Comparison of ENCODE assay signal across 7 cellular contexts in genomic region chr1:224029286-224030025, GRCh38.
A peak's percentile ranks its signal among the peaks of the same experiment; 100 is the strongest.
DNase-seq lines count a peak whose midpoint lies in the region; ATAC-seq and TF ChIP-seq lines count a peak whose summit lies in the region.
"Not testable (repeated sequence)": the region's sequence is repeated elsewhere in the genome, so short reads cannot be mapped to it uniquely, and the experiment has no call there.

No MANE protein-coding gene starts in this region.

- in situ Hi-C loops in Panc1 (cut with HindIII; ENCODE audit: low pct_unique_long_range_greater_than_20kb, low sequenced_read_pairs): not testable (repeated sequence)

- not testable (repeated sequence) for H3K9ac ChIP-seq in HCT116 (ENCODE audit: low read length)

- not testable (repeated sequence) for H3K4me2 ChIP-seq in HCT116 (ENCODE audit: low read length)

- intact Hi-C loops in HCT116 (cut with micrococcal nuclease); Panc1 (cut with micrococcal nuclease; ENCODE audit: unreplicated experiment): not testable (repeated sequence)

- RAD21 ChIA-PET in HCT116 (lab: Charles Lee; ENCODE audit: low non-redundant PET in 1 of 2, low total read pairs in 2 of 2, uncharacterized antibody in 2 of 2, unreplicated experiment in 2 of 2): not testable (repeated sequence)

- not testable (repeated sequence) for H3K9me3 ChIP-seq in HCT116 (ENCODE audit: control insufficient read depth in 1 of 2, insufficient read depth in 1 of 2, low read depth in 1 of 2, low read length in 2 of 2); Panc1 (ENCODE audit: control insufficient read depth, insufficient read depth, low read depth, low read length)

- BruUV-seq in HCT116 (replicated peaks; lab: Mats Ljungman, UMichigan); Panc1 (replicated peaks; lab: Mats Ljungman, UMichigan): not testable (repeated sequence)

- not testable (repeated sequence) for TF ChIP-seq RAD21 in HCT116 (IDR thresholded peaks at IDR 0.05; ENCODE audit: low read depth)

- not testable (repeated sequence) for H4K20me1 ChIP-seq in HCT116 (ENCODE audit: insufficient read depth)

- not testable (repeated sequence) for H3K79me2 ChIP-seq in HCT116 (ENCODE audit: insufficient read depth, low read length)

- not testable (repeated sequence) for H3K4me1 ChIP-seq in HCT116 (ENCODE audit: control insufficient read depth in 1 of 2, insufficient read depth in 2 of 2, low read length in 2 of 2); Panc1 (ENCODE audit: control insufficient read depth, insufficient read depth, low read length)

- H3K27me3 ChIP-seq in HCT116 (ENCODE audit: insufficient read depth, low read length); Panc1 (ENCODE audit: control insufficient read depth, insufficient read depth, low read length): not testable (repeated sequence)

- not testable (repeated sequence) for TF ChIP-seq POLR2A in HCT116 (IDR thresholded peaks at IDR 0.05; ENCODE audit: borderline replicate concordance, extremely low read depth, insufficient read depth, insufficient read length)

- CTCF ChIA-PET in HCT116 (lab: Charles Lee); Panc1 (lab: Charles Lee): not testable (repeated sequence)

- TF ChIP-seq CTCF in HCT116 (IDR thresholded peaks at IDR 0.05 in 2 of 3, conservative IDR thresholded peaks at IDR 0.05 in 1 of 3; ENCODE audit: borderline replicate concordance in 1 of 3, insufficient read depth in 1 of 3, low read depth in 2 of 3, low read length in 2 of 3); Panc1 (IDR thresholded peaks at IDR 0.05): not testable (repeated sequence)

- not testable (repeated sequence) for DNase-seq in HCT116 (ENCODE audit: low read depth, low spot score); Panc1 (ENCODE audit: low read depth, low spot score)
- peak; percentile 72 for DNase-seq in kidney tubule cell (ENCODE audit: low spot score)

- ATAC-seq in GM18861 (IDR thresholded peaks at IDR 0.05; ENCODE audit: unreplicated experiment) (peak; percentile 93), GM19467 (IDR thresholded peaks at IDR 0.05; ENCODE audit: unreplicated experiment) (peak; percentile 69), HCT116 (peak; percentile 59), HG03025 (IDR thresholded peaks at IDR 0.05; ENCODE audit: low FRiP score, unreplicated experiment) (peak; percentile 68), HG03439 (IDR thresholded peaks at IDR 0.05; ENCODE audit: unreplicated experiment) (peak; percentile 70), Panc1 (peak; percentile 83)

- H3K36me3 ChIP-seq in HCT116 (ENCODE audit: control insufficient read depth in 1 of 2, insufficient read depth in 2 of 2, low read length in 2 of 2); Panc1 (ENCODE audit: control insufficient read depth, insufficient read depth, low read length): not testable (repeated sequence)

- not testable (repeated sequence) for H3K4me3 ChIP-seq in HCT116 (replicated peaks in 1 of 2; ENCODE audit: low read depth in 1 of 2, low read length in 2 of 2); Panc1 (ENCODE audit: low read depth in 2 of 2, low read length in 2 of 2)

- POLR2A ChIA-PET in HCT116 (lab: Charles Lee); Panc1 (lab: Charles Lee): not testable (repeated sequence)

- not testable (repeated sequence) for H3K27ac ChIP-seq in HCT116 (ENCODE audit: low read depth, low read length); Panc1 (ENCODE audit: low read length)

- H3K9me2 ChIP-seq in HCT116 (ENCODE audit: insufficient read depth): not testable (repeated sequence)

- not testable (repeated sequence) for H2AFZ ChIP-seq in HCT116 (ENCODE audit: low read depth, low read length, poor library complexity, severe bottlenecking)
